In the genomic region with DNA sequence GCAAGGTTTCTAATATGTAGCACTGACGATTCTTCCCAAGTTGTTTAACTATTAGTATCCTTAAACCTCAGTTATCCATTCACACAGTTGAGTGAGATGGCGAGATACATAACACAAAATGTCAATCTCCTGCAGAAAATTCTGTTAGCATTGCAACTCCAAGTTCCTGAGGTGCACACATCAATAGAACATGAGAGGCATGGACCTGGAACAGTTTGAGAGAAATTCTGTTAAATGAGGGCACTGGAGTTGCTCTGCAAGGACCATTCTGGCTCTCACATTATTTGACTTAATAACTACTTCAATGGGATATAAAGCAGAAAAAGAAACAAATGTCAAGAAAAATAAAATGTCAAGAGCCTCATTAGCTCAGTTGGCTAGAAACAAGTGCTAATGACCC, we compare ENCODE assay signal across 35 cellular contexts.
"Had no signal": no experiment of that assay in that cellular context is flagged by ENCODE, and none has a peak within 500 bp of the region (broad histone marks: within the 10 kb centered on the region; RNA-seq: fewer than 3 reads in every experiment).

No MANE protein-coding gene starts in this region.

- DNase-seq: activated B cell treated with CpG ODN at 0.5 μM for 24 hours; activated CD4-positive, alpha-beta memory T cell treated with anti-CD3 and anti-CD28 coated beads, Interleukin-2, amount 10 ng/mL, durations not matched to agents 7 days and 5 days; activated CD4-positive, alpha-beta T cell treated with anti-CD3 and anti-CD28 coated beads for 4 hours; activated CD4-positive, alpha-beta T cell treated with anti-CD3 and anti-CD28 coated beads, Interleukin-2, amount 10 ng/mL, durations not matched to agents 7 days and 5 days; activated CD4-positive, alpha-beta T cell treated with anti-CD3 and anti-CD28 coated beads, Interleukin-2, amount 50 U/mL, for 48 hours; activated CD4-positive, CD25-positive, alpha-beta regulatory T cell treated with anti-CD3 and anti-CD28 coated beads, Interleukin-2, amount 50 U/mL, for 72 hours; activated CD8-positive, alpha-beta memory T cell treated with anti-CD3 and anti-CD28 coated beads for 24 hours; activated CD8-positive, alpha-beta memory T cell treated with anti-CD3 and anti-CD28 coated beads, Interleukin-2, amount 10 ng/mL, durations not matched to agents 7 days and 5 days; activated CD8-positive, alpha-beta memory T cell treated with anti-CD3 and anti-CD28 coated beads, Interleukin-2, amount 50 U/mL, for 48 hours; activated CD8-positive, alpha-beta T cell treated with anti-CD3 and anti-CD28 coated beads, Interleukin-2, amount 10 ng/mL, durations not matched to agents 7 days and 5 days; activated effector memory CD4-positive, alpha-beta T cell treated with Interleukin-2 at 50 U/mL for 16 hours; activated gamma-delta T cell; activated naive CD4-positive, alpha-beta T cell treated with anti-CD3 and anti-CD28 coated beads, Interleukin-2, amount 10 ng/mL, durations not matched to agents 7 days and 5 days; activated naive CD4-positive, alpha-beta T cell treated with Interleukin-2 at 50 U/mL for 16 hours; activated naive CD8-positive, alpha-beta T cell treated with anti-CD3 and anti-CD28 coated beads, Interleukin-2, amount 10 ng/mL, durations not matched to agents 7 days and 5 days; activated naive CD8-positive, alpha-beta T cell treated with anti-CD3 and anti-CD28 coated beads, Interleukin-2, amount 50 U/mL, for 24 hours; activated T-cell treated with anti-CD3 and anti-CD28 coated beads, Interleukin-2, amount 50 U/mL, for 24 hours; activated T-cell treated with anti-CD3 and anti-CD28 coated beads, Interleukin-2, amount 50 U/mL, for 48 hours; amygdala; anterior cingulate cortex; body of pancreas; brain microvascular endothelial cell; central memory CD4-positive, alpha-beta T cell; T-helper 1 cell; T-helper 2 cell; T-helper 9 cell had no signal

- H3K4me3 ChIP-seq: ascending aorta, body of pancreas, breast epithelium had no signal

- H3K4me1 ChIP-seq: ascending aorta, body of pancreas, breast epithelium had no signal

- H3K4me1 Mint-ChIP-seq: activated B cell treated with CpG ODN at 0.5 μM for 24 hours; activated CD4-positive, alpha-beta memory T cell treated with anti-CD3 and anti-CD28 coated beads, Interleukin-2, amount 10 ng/mL, durations not matched to agents 7 days and 5 days; activated CD4-positive, alpha-beta T cell treated with anti-CD3 and anti-CD28 coated beads, Interleukin-2, amount 10 ng/mL, durations not matched to agents 7 days and 5 days; activated CD8-positive, alpha-beta memory T cell treated with anti-CD3 and anti-CD28 coated beads, Interleukin-2, amount 10 ng/mL, durations not matched to agents 7 days and 5 days; activated naive CD4-positive, alpha-beta T cell treated with anti-CD3 and anti-CD28 coated beads, Interleukin-2, amount 10 ng/mL, durations not matched to agents 7 days and 5 days; activated naive CD4-positive, alpha-beta T cell treated with anti-CD3 and anti-CD28 coated beads, Interleukin-2, amount 50 U/mL, for 24 hours; activated naive CD8-positive, alpha-beta T cell treated with anti-CD3 and anti-CD28 coated beads, Interleukin-2, amount 10 ng/mL, durations not matched to agents 7 days and 5 days; activated naive CD8-positive, alpha-beta T cell treated with anti-CD3 and anti-CD28 coated beads, Interleukin-2, amount 50 U/mL, for 24 hours had no signal

- H3K36me3 ChIP-seq: ascending aorta, brain microvascular endothelial cell, breast epithelium had no signal

- H3K9me3 ChIP-seq: ascending aorta, body of pancreas, breast epithelium had no signal

- H3K36me3 Mint-ChIP-seq: activated CD8-positive, alpha-beta memory T cell treated with anti-CD3 and anti-CD28 coated beads, Interleukin-2, amount 10 ng/mL, durations not matched to agents 7 days and 5 days; activated naive CD4-positive, alpha-beta T cell treated with anti-CD3 and anti-CD28 coated beads, Interleukin-2, amount 10 ng/mL, durations not matched to agents 7 days and 5 days; activated naive CD4-positive, alpha-beta T cell treated with anti-CD3 and anti-CD28 coated beads, Interleukin-2, amount 50 U/mL, for 24 hours; activated naive CD8-positive, alpha-beta T cell; activated naive CD8-positive, alpha-beta T cell treated with anti-CD3 and anti-CD28 coated beads, Interleukin-2, amount 10 ng/mL, durations not matched to agents 7 days and 5 days had no signal

- FAIRE-seq: TTC549 had no signal

- H3K9me3 Mint-ChIP-seq: activated B cell treated with CpG ODN at 0.5 μM for 24 hours; activated CD4-positive, alpha-beta memory T cell treated with anti-CD3 and anti-CD28 coated beads, Interleukin-2, amount 10 ng/mL, durations not matched to agents 7 days and 5 days; activated CD4-positive, alpha-beta T cell treated with anti-CD3 and anti-CD28 coated beads, Interleukin-2, amount 10 ng/mL, durations not matched to agents 7 days and 5 days; activated naive CD4-positive, alpha-beta T cell treated with anti-CD3 and anti-CD28 coated beads, Interleukin-2, amount 10 ng/mL, durations not matched to agents 7 days and 5 days; activated naive CD4-positive, alpha-beta T cell treated with anti-CD3 and anti-CD28 coated beads, Interleukin-2, amount 50 U/mL, for 24 hours; activated naive CD8-positive, alpha-beta T cell treated with anti-CD3 and anti-CD28 coated beads, Interleukin-2, amount 10 ng/mL, durations not matched to agents 7 days and 5 days; activated naive CD8-positive, alpha-beta T cell treated with anti-CD3 and anti-CD28 coated beads, Interleukin-2, amount 50 U/mL, for 24 hours; activated T-cell treated with anti-CD3 and anti-CD28 coated beads, Interleukin-2, amount 50 U/mL, for 24 hours; activated T-helper 2 cell treated with anti-CD3 and anti-CD28 coated beads, Interferon-gamma antibody, Interleukin-2, Interleukin-4, amounts not matched to agents 10 μg/mL and 5 μg/mL and 100 μg/mL, durations not matched to agents 14 hours and 24 hours and 36 hours; T-helper 1 cell treated with Interleukin-12 subunit alpha and Interleukin-12 subunit beta and Interleukin-4 antibody, amounts not matched to agents 30 μg/mL and 1 μg/mL, for 36 hours; T-helper 2 cell treated with Interferon-gamma antibody and Interleukin-4, amounts not matched to agents 5 μg/mL and 100 μg/mL, for 36 hours had no signal

- H3K27ac Mint-ChIP-seq: activated B cell treated with CpG ODN at 0.5 μM for 24 hours; activated CD4-positive, alpha-beta memory T cell treated with anti-CD3 and anti-CD28 coated beads, Interleukin-2, amount 10 ng/mL, durations not matched to agents 7 days and 5 days; activated CD4-positive, alpha-beta T cell treated with anti-CD3 and anti-CD28 coated beads, Interleukin-2, amount 10 ng/mL, durations not matched to agents 7 days and 5 days; activated CD8-positive, alpha-beta memory T cell treated with anti-CD3 and anti-CD28 coated beads, Interleukin-2, amount 10 ng/mL, durations not matched to agents 7 days and 5 days; activated CD8-positive, alpha-beta T cell treated with anti-CD3 and anti-CD28 coated beads, Interleukin-2, amount 10 ng/mL, durations not matched to agents 7 days and 5 days; activated naive CD4-positive, alpha-beta T cell treated with anti-CD3 and anti-CD28 coated beads, Interleukin-2, amount 10 ng/mL, durations not matched to agents 7 days and 5 days; activated naive CD4-positive, alpha-beta T cell treated with anti-CD3 and anti-CD28 coated beads, Interleukin-2, amount 50 U/mL, for 24 hours; activated naive CD8-positive, alpha-beta T cell; activated naive CD8-positive, alpha-beta T cell treated with anti-CD3 and anti-CD28 coated beads, Interleukin-2, amount 10 ng/mL, durations not matched to agents 7 days and 5 days; activated naive CD8-positive, alpha-beta T cell treated with anti-CD3 and anti-CD28 coated beads, Interleukin-2, amount 50 U/mL, for 24 hours; activated T-cell treated with anti-CD3 and anti-CD28 coated beads, Interleukin-2, amount 50 U/mL, for 24 hours; activated T-helper 2 cell treated with anti-CD3 and anti-CD28 coated beads, Interferon-gamma antibody, Interleukin-2, Interleukin-4, amounts not matched to agents 10 μg/mL and 5 μg/mL and 100 μg/mL, durations not matched to agents 14 hours and 24 hours and 36 hours; T-helper 1 cell treated with Interleukin-12 subunit alpha and Interleukin-12 subunit beta and Interleukin-4 antibody, amounts not matched to agents 30 μg/mL and 1 μg/mL, for 36 hours; T-helper 2 cell treated with Interferon-gamma antibody and Interleukin-4, amounts not matched to agents 5 μg/mL and 100 μg/mL, for 36 hours had no signal

- ATAC-seq: activated CD8-positive, alpha-beta memory T cell treated with anti-CD3 and anti-CD28 coated beads, Interleukin-2, amount 10 ng/mL, durations not matched to agents 7 days and 5 days; activated CD8-positive, alpha-beta T cell treated with anti-CD3 and anti-CD28 coated beads, Interleukin-2, amount 10 ng/mL, durations not matched to agents 7 days and 5 days; activated naive CD8-positive, alpha-beta T cell treated with anti-CD3 and anti-CD28 coated beads, Interleukin-2, amount 50 U/mL, for 24 hours; body of pancreas had no signal

- H3K27me3 ChIP-seq: ascending aorta, body of pancreas, brain microvascular endothelial cell had no signal

- H3K27ac ChIP-seq: ascending aorta, body of pancreas, brain microvascular endothelial cell, breast epithelium, VCaP had no signal

- H3K4me3 Mint-ChIP-seq: activated B cell treated with CpG ODN at 0.5 μM for 24 hours; activated CD4-positive, alpha-beta memory T cell treated with anti-CD3 and anti-CD28 coated beads, Interleukin-2, amount 10 ng/mL, durations not matched to agents 7 days and 5 days; activated CD4-positive, alpha-beta T cell treated with anti-CD3 and anti-CD28 coated beads, Interleukin-2, amount 10 ng/mL, durations not matched to agents 7 days and 5 days; activated CD8-positive, alpha-beta memory T cell treated with anti-CD3 and anti-CD28 coated beads, Interleukin-2, amount 10 ng/mL, durations not matched to agents 7 days and 5 days; activated CD8-positive, alpha-beta T cell treated with anti-CD3 and anti-CD28 coated beads, Interleukin-2, amount 10 ng/mL, durations not matched to agents 7 days and 5 days; activated naive CD4-positive, alpha-beta T cell treated with anti-CD3 and anti-CD28 coated beads, Interleukin-2, amount 10 ng/mL, durations not matched to agents 7 days and 5 days; activated naive CD4-positive, alpha-beta T cell treated with anti-CD3 and anti-CD28 coated beads, Interleukin-2, amount 50 U/mL, for 24 hours; activated naive CD8-positive, alpha-beta T cell; activated naive CD8-positive, alpha-beta T cell treated with anti-CD3 and anti-CD28 coated beads, Interleukin-2, amount 10 ng/mL, durations not matched to agents 7 days and 5 days; activated naive CD8-positive, alpha-beta T cell treated with anti-CD3 and anti-CD28 coated beads, Interleukin-2, amount 50 U/mL, for 24 hours; activated T-cell treated with anti-CD3 and anti-CD28 coated beads, Interleukin-2, amount 50 U/mL, for 24 hours; T-helper 1 cell treated with Interleukin-12 subunit alpha and Interleukin-12 subunit beta and Interleukin-4 antibody, amounts not matched to agents 30 μg/mL and 1 μg/mL, for 36 hours; T-helper 2 cell treated with Interferon-gamma antibody and Interleukin-4, amounts not matched to agents 5 μg/mL and 100 μg/mL, for 36 hours had no signal

- H3K27me3 Mint-ChIP-seq: activated B cell treated with CpG ODN at 0.5 μM for 24 hours; activated CD4-positive, alpha-beta memory T cell treated with anti-CD3 and anti-CD28 coated beads, Interleukin-2, amount 10 ng/mL, durations not matched to agents 7 days and 5 days; activated CD4-positive, alpha-beta T cell treated with anti-CD3 and anti-CD28 coated beads, Interleukin-2, amount 10 ng/mL, durations not matched to agents 7 days and 5 days; activated CD8-positive, alpha-beta memory T cell treated with anti-CD3 and anti-CD28 coated beads, Interleukin-2, amount 10 ng/mL, durations not matched to agents 7 days and 5 days; activated naive CD4-positive, alpha-beta T cell treated with anti-CD3 and anti-CD28 coated beads, Interleukin-2, amount 10 ng/mL, durations not matched to agents 7 days and 5 days; activated naive CD4-positive, alpha-beta T cell treated with anti-CD3 and anti-CD28 coated beads, Interleukin-2, amount 50 U/mL, for 24 hours; activated naive CD8-positive, alpha-beta T cell; activated naive CD8-positive, alpha-beta T cell treated with anti-CD3 and anti-CD28 coated beads, Interleukin-2, amount 10 ng/mL, durations not matched to agents 7 days and 5 days; activated naive CD8-positive, alpha-beta T cell treated with anti-CD3 and anti-CD28 coated beads, Interleukin-2, amount 50 U/mL, for 24 hours had no signal
